ENCODE assay signal across 12 cellular contexts in genomic region chr1:232766224-232766890, GRCh38. TPM values are rescaled to one million over a fixed set of nuclear protein-coding genes. Genes with fewer than 3 reads are reported as not detected.
A peak's percentile ranks its signal among the peaks of the same experiment; 100 is the strongest.
DNase-seq lines count a peak whose midpoint lies in the region; ATAC-seq, FAIRE-seq and TF ChIP-seq lines count a peak whose summit lies in the region.
"Had no signal": no experiment of that assay in that cellular context is flagged by ENCODE, and none has a peak within 500 bp of the region (broad histone marks: within the 10 kb centered on the region; RNA-seq: fewer than 3 reads in every experiment).

No MANE protein-coding gene starts in this region.

- peaks cover 6% of the 10 kb centered on the region for H3K4me1 Mint-ChIP-seq in activated naive CD8-positive, alpha-beta T cell treated with anti-CD3 and anti-CD28 coated beads, Interleukin-2, amount 50 U/mL, for 24 hours
- H3K4me1 Mint-ChIP-seq in activated naive CD8-positive, alpha-beta T cell treated with anti-CD3 and anti-CD28 coated beads for 36 hours, result peaks cover 3% of the 10 kb centered on the region

- H3K27ac ChIP-seq in OCI-LY3 (ENCODE audit: low read length) (no peak overlapping the region; the same call in 1 of the 2 replicates), A673 (ENCODE audit: low read depth, low read length, poor library complexity, severe bottlenecking) (no peak overlapping the region)

- POLR2A ChIA-PET in A673 (lab: Charles Lee; ENCODE audit: low non-redundant PET), result no interaction called here

- H4K20me1 ChIP-seq in OCI-LY3 (ENCODE audit: insufficient read depth, low read length), result no peaks in the 10 kb centered on the region

- DNase-seq in activated naive CD8-positive, alpha-beta T cell treated with anti-CD3 and anti-CD28 coated beads, Interleukin-2, amount 50 U/mL, for 24 hours, result no peak
- no peak for DNase-seq in activated naive CD8-positive, alpha-beta T cell treated with anti-CD3 and anti-CD28 coated beads for 36 hours
- DNase-seq in left lobe of liver (ENCODE audit: low spot score) (peak; percentile 65), urothelium cell line (ENCODE audit: low spot score) (peak; percentile 7), NCI-H226 (no peak), A673 (ENCODE audit: low spot score) (no peak), iPS-NIHi11 (ENCODE audit: low spot score) (no peak)
- DNase-seq: ACHN; midbrain; NCI-H1436 treated with DMSO at 0.1 percent for 48 hours; stimulated activated CD4-positive, alpha-beta T cell treated with anti-CD3 and anti-CD28 coated beads, Interleukin-1b, Interleukin-23, amount 100 ng/mL, for 48 hours had no signal

- peak overlapping the region; percentile 43 for H3K4me2 ChIP-seq in OCI-LY3 (ENCODE audit: low read length)

- H3K4me3 ChIP-seq in OCI-LY3 (ENCODE audit: low read length), result peak overlapping the region; percentile 32; the same call in 1 of the 2 replicates
- H3K4me3 ChIP-seq in A673 (ENCODE audit: low read depth, low read length, poor library complexity, severe bottlenecking), result no peak overlapping the region

- H3K4me3 Mint-ChIP-seq in activated naive CD8-positive, alpha-beta T cell treated with anti-CD3 and anti-CD28 coated beads, Interleukin-2, amount 50 U/mL, for 24 hours, result no peak overlapping the region
- H3K4me3 Mint-ChIP-seq in activated naive CD8-positive, alpha-beta T cell treated with anti-CD3 and anti-CD28 coated beads for 36 hours, result no peak overlapping the region

- FAIRE-seq in urothelium cell line (lab: Jason Lieb, UNC), result no peak

- H3K36me3 Mint-ChIP-seq in activated naive CD8-positive, alpha-beta T cell treated with anti-CD3 and anti-CD28 coated beads, Interleukin-2, amount 50 U/mL, for 24 hours (ENCODE audit: low read depth), result no peaks in the 10 kb centered on the region
- H3K36me3 Mint-ChIP-seq in activated naive CD8-positive, alpha-beta T cell treated with anti-CD3 and anti-CD28 coated beads for 36 hours, result peaks cover 2% of the 10 kb centered on the region

- H3K79me2 ChIP-seq in OCI-LY3 (ENCODE audit: low read length), result no peaks in the 10 kb centered on the region

- H3K4me1 ChIP-seq in OCI-LY3 (ENCODE audit: low read length) (peaks cover 19% of the 10 kb centered on the region), A673 (ENCODE audit: insufficient read depth, low read length, poor library complexity, severe bottlenecking) (no peaks in the 10 kb centered on the region)

- H3K36me3 ChIP-seq in OCI-LY3 (replicated peaks; ENCODE audit: low read depth, low read length) (no peaks in the 10 kb centered on the region), A673 (ENCODE audit: insufficient read depth, low read length, poor library complexity, severe bottlenecking) (no peaks in the 10 kb centered on the region)

- peak overlapping the region; percentile 55; the same call in 1 of the 2 replicates for H2AFZ ChIP-seq in OCI-LY3 (ENCODE audit: low read depth, low read length)

- no peak overlapping the region for H3K27ac Mint-ChIP-seq in activated naive CD8-positive, alpha-beta T cell treated with anti-CD3 and anti-CD28 coated beads, Interleukin-2, amount 50 U/mL, for 24 hours
- H3K27ac Mint-ChIP-seq in activated naive CD8-positive, alpha-beta T cell treated with anti-CD3 and anti-CD28 coated beads for 36 hours, result no peak overlapping the region

- no peaks in the 10 kb centered on the region for H3K27me3 ChIP-seq in OCI-LY3 (ENCODE audit: low read depth, low read length)
- H3K27me3 ChIP-seq in A673 (replicated peaks; ENCODE audit: insufficient read depth, low read depth, low read length, poor library complexity), result no peaks in the 10 kb centered on the region

- H3K9me3 ChIP-seq in OCI-LY3 (ENCODE audit: insufficient read depth, low read length) (no peaks in the 10 kb centered on the region), A673 (ENCODE audit: low read depth, low read length, poor library complexity, severe bottlenecking) (peaks cover 4% of the 10 kb centered on the region)

- BruUV-seq in A673 (replicated peaks; lab: Mats Ljungman, UMichigan), result no TSS peak

- H3K27me3 Mint-ChIP-seq in activated naive CD8-positive, alpha-beta T cell treated with anti-CD3 and anti-CD28 coated beads, Interleukin-2, amount 50 U/mL, for 24 hours, result no peaks in the 10 kb centered on the region
- peaks cover 8% of the 10 kb centered on the region for H3K27me3 Mint-ChIP-seq in activated naive CD8-positive, alpha-beta T cell treated with anti-CD3 and anti-CD28 coated beads for 36 hours

- peak; percentile 63 for ATAC-seq in activated naive CD8-positive, alpha-beta T cell treated with anti-CD3 and anti-CD28 coated beads, Interleukin-2, amount 50 U/mL, for 24 hours
- ATAC-seq in left lobe of liver, result peak; percentile 63

- H3K9ac ChIP-seq in OCI-LY3 (ENCODE audit: low read length), result no peak overlapping the region

- intact Hi-C loops in A673 (cut with micrococcal nuclease; ENCODE audit: unreplicated experiment), result no loop called here

- TF ChIP-seq CTCF in OCI-LY3 (IDR thresholded peaks at IDR 0.05; ENCODE audit: low read depth, low read length) (no peak), A673 (conservative IDR thresholded peaks at IDR 0.05; ENCODE audit: low read depth, low read length) (no peak)

- peaks cover 7% of the 10 kb centered on the region for H3K9me3 Mint-ChIP-seq in activated naive CD8-positive, alpha-beta T cell treated with anti-CD3 and anti-CD28 coated beads, Interleukin-2, amount 50 U/mL, for 24 hours
- peaks cover 5% of the 10 kb centered on the region for H3K9me3 Mint-ChIP-seq in activated naive CD8-positive, alpha-beta T cell treated with anti-CD3 and anti-CD28 coated beads for 36 hours

- CTCF ChIA-PET in A673 (lab: Charles Lee), result no interaction called here

RNA-seq across cellular contexts. Expression of gene MAP10, which starts 38.9 kb away (rescaled TPM):
- total RNA-seq in activated naive CD8-positive, alpha-beta T cell treated with anti-CD3 and anti-CD28 coated beads for 36 hours, result 1 to 10 TPM; 1.9 to 2.2 TPM
- 1.6 TPM for total RNA-seq in left lobe of liver
- 4.8 and 5.0 TPM in 2 replicates for total RNA-seq in A673 (2021)

Comparison
In these comparisons a context has a peak if more than half of its experiments do, and no peak if none do; other contexts are left out.
1. DNase-seq: peak in left lobe of liver (single experiment) and urothelium cell line (single experiment); none in activated naive CD8-positive, alpha-beta T cell treated with anti-CD3 and anti-CD28 coated beads, Interleukin-2, amount 50 U/mL, for 24 hours (single experiment), activated naive CD8-positive, alpha-beta T cell treated with anti-CD3 and anti-CD28 coated beads for 36 hours (single experiment), NCI-H226 (single experiment), A673 (single experiment) and iPS-NIHi11 (single experiment).